In the genomic region with DNA sequence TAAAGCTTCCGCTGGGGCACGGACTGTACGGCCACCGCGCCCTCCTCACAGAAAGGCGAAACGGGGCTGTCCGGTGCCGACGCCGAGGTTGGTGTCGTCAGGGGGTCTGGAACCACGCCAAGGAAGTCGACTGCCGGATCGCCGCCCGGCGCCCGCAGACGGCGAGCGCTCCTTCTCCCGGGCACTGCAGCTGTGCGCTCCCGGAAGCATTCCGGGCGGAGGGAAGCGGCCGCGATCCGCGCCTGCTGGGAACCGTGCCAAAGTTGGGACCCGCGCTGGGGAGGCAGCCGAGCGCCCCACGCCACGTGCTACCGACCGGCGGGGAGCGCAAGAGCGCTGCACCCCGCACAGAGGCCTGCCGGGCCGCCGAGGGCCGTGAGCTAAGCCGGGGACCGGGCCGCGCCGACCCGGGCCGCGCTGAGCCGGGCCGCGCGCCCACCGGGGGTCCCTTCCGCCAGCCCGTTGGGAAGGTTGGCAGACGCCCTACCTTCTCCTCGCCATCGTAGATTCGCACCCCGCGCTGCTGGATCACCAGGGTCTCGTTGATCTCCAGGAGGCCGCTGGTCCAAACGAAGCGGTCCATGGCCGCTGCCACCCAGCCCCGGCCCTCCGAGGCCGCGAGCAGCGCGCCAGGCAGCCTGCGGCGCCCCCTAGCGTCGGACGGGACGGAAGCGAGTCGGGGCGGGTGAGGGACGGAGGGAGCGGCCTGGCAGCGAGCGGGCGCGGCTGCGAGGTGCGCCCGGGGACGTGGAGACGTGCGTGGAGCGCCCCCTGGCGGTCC, we compare ENCODE assay signal across 8 cellular contexts. TPM values are rescaled to one million over a fixed set of nuclear protein-coding genes. Genes with fewer than 3 reads are reported as not detected.
DNase-seq lines count a peak whose midpoint lies in the region; ATAC-seq and TF ChIP-seq lines count a peak whose summit lies in the region.

A gene with protein sequence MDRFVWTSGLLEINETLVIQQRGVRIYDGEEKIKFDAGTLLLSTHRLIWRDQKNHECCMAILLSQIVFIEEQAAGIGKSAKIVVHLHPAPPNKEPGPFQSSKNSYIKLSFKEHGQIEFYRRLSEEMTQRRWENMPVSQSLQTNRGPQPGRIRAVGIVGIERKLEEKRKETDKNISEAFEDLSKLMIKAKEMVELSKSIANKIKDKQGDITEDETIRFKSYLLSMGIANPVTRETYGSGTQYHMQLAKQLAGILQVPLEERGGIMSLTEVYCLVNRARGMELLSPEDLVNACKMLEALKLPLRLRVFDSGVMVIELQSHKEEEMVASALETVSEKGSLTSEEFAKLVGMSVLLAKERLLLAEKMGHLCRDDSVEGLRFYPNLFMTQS (minus strand): TSS at position 623 of the 781 bp plus-strand sequence. CDS start 40 bp downstream, at position 583.

- H3K27ac ChIP-seq in spleen, result peak within 1 kb of the TSS; percentile 90 to 99 (median 98)

- POLR2A ChIA-PET in WTC11 (lab: Charles Lee), result interaction anchor here (0.6 to 1.4 kb wide), 7 partner anchors 10 to 322 kb away, joined by 3 to 6 read pairs (median 4); a partner anchor contains a TSS

- WGBS in spleen, 5 donors, result 0% methylated on average over 47 to 105 of the region's 105 CpGs

- TF ChIP-seq POLR2A in spleen (IDR thresholded peaks at IDR 0.05), result peak in 2 of 3 donors; percentile 54 to 55

- H3K9me3 Mint-ChIP-seq in WTC11, result no peaks in the 10 kb centered on the region
- H3K9me3 Mint-ChIP-seq in immature natural killer cell, result no peaks in the 10 kb centered on the region

- H3K4me3 Mint-ChIP-seq in WTC11, result peak within 1 kb of the TSS; percentile 94
- peak within 1 kb of the TSS; percentile 92 to 96 (median 93) for H3K4me3 Mint-ChIP-seq in immature natural killer cell

- ATAC-seq in GM18907 (IDR thresholded peaks at IDR 0.05; ENCODE audit: unreplicated experiment), result peak; percentile 79
- peak; percentile 65 for ATAC-seq in HG03159 (IDR thresholded peaks at IDR 0.05; ENCODE audit: unreplicated experiment)
- peak; percentile 75 for ATAC-seq in WTC11

- H3K36me3 ChIP-seq in spleen, result peaks cover 0 to 14% (median under 1%) of the 10 kb centered on the region in 6 donors

- H3K9me3 ChIP-seq in spleen, result no peaks in the 10 kb centered on the region

- no peaks in the 10 kb centered on the region for H3K27me3 ChIP-seq in spleen (replicated peaks in 1 of 7)

- CTCF ChIA-PET in WTC11 (lab: Charles Lee), result interaction anchor here (0.6 to 2.4 kb wide), 62 partner anchors 9 to 635 kb away, joined by 3 to 43 read pairs (median 4); a partner anchor contains a TSS

- TF ChIP-seq CTCF in WTC11 (IDR thresholded peaks at IDR 0.05) (peak; percentile 100), cardiac fibroblast (IDR thresholded peaks at IDR 0.05; ENCODE audit: low read depth, low read length) (no peak), spleen (IDR thresholded peaks at IDR 0.05 in 8 of 11, conservative IDR thresholded peaks at IDR 0.05 in 3 of 11) (peak; percentile 97 to 100 (median 100))

- DNase-seq in AG08396 (ENCODE audit: low spot score) (peak; percentile 96), NCI-H2227 treated with DMSO at 0.1 percent for 48 hours (lab: John Stamatoyannopoulos, UW) (peak; percentile 82), WTC11 (ENCODE audit: low spot score) (peak; percentile 95), cardiac fibroblast (ENCODE audit: low read depth in 2 of 2) (peak; percentile 94 to 97), immature natural killer cell (peak; percentile 94 to 96 (median 95)), spleen (peak; percentile 100)

- H3K4me3 ChIP-seq in cardiac fibroblast (replicated peaks in 1 of 2; ENCODE audit: low read depth in 2 of 2, low read length in 2 of 2) (peak within 1 kb of the TSS; percentile 72 to 78), spleen (peak within 1 kb of the TSS; percentile 70 to 80 (median 77))

- H3K36me3 Mint-ChIP-seq in WTC11 (no peaks in the 10 kb centered on the region), immature natural killer cell (no peaks in the 10 kb centered on the region)

- H3K27ac Mint-ChIP-seq in WTC11 (peak within 1 kb of the TSS; percentile 85), immature natural killer cell (peak within 1 kb of the TSS; percentile 89 to 97 (median 95))

- H3K4me1 Mint-ChIP-seq in WTC11 (peaks cover 21% of the 10 kb centered on the region), immature natural killer cell (peaks cover 39 to 53% of the 10 kb centered on the region in 2 donors)

- H3K4me1 ChIP-seq in spleen, result peaks cover 17 to 66% (median 43%) of the 10 kb centered on the region in 6 donors

- intact Hi-C loops in spleen (cut with DNase I; ENCODE audit: low total_unique reads), result loop anchor here (10.0 kb wide), 3 partner anchors 105 to 435 kb away; a partner anchor contains a TSS

- H3K27me3 Mint-ChIP-seq in WTC11 (ENCODE audit: low read depth) (no peaks in the 10 kb centered on the region; the same call in 1 of the 2 replicates), immature natural killer cell (ENCODE audit: low read depth in 3 of 3) (peaks cover 5 to 19% (median 15%) of the 10 kb centered on the region in 3 donors)

TF ChIP-seq in WTC11, 78 proteins besides CTCF, POLR2A, EP300 and RAD21 (continues in another document):
- TF ChIP-seq ZNF671 (CRISPR knock-in tag; IDR thresholded peaks at IDR 0.05), result no peak
- no peak for TF ChIP-seq NR3C1 (CRISPR knock-in tag; conservative IDR thresholded peaks at IDR 0.05; ENCODE audit: low read depth)
- TF ChIP-seq CREB1 (CRISPR knock-in tag; IDR thresholded peaks at IDR 0.05), result 0 out of 2 replicates have a peak, but pooled peaks have one; percentile 14
- peak; percentile 91; the same call in 1 of the 2 replicates for TF ChIP-seq ZNF232 (CRISPR knock-in tag; IDR thresholded peaks at IDR 0.05)
- TF ChIP-seq CREM (CRISPR knock-in tag; IDR thresholded peaks at IDR 0.05), result peak; percentile 61; the same call in 1 of the 2 replicates
- no peak for TF ChIP-seq ZNF263 (CRISPR knock-in tag; IDR thresholded peaks at IDR 0.05; ENCODE audit: low read depth)
- no peak for TF ChIP-seq ZNF219 (CRISPR knock-in tag; IDR thresholded peaks at IDR 0.05; ENCODE audit: borderline replicate concordance)
- no peak for TF ChIP-seq TEAD4 (CRISPR knock-in tag; IDR thresholded peaks at IDR 0.05)
- peak; percentile 60; the same call in 1 of the 2 replicates for TF ChIP-seq GABPB1 (CRISPR knock-in tag; IDR thresholded peaks at IDR 0.05)
- TF ChIP-seq, protein P1, sequence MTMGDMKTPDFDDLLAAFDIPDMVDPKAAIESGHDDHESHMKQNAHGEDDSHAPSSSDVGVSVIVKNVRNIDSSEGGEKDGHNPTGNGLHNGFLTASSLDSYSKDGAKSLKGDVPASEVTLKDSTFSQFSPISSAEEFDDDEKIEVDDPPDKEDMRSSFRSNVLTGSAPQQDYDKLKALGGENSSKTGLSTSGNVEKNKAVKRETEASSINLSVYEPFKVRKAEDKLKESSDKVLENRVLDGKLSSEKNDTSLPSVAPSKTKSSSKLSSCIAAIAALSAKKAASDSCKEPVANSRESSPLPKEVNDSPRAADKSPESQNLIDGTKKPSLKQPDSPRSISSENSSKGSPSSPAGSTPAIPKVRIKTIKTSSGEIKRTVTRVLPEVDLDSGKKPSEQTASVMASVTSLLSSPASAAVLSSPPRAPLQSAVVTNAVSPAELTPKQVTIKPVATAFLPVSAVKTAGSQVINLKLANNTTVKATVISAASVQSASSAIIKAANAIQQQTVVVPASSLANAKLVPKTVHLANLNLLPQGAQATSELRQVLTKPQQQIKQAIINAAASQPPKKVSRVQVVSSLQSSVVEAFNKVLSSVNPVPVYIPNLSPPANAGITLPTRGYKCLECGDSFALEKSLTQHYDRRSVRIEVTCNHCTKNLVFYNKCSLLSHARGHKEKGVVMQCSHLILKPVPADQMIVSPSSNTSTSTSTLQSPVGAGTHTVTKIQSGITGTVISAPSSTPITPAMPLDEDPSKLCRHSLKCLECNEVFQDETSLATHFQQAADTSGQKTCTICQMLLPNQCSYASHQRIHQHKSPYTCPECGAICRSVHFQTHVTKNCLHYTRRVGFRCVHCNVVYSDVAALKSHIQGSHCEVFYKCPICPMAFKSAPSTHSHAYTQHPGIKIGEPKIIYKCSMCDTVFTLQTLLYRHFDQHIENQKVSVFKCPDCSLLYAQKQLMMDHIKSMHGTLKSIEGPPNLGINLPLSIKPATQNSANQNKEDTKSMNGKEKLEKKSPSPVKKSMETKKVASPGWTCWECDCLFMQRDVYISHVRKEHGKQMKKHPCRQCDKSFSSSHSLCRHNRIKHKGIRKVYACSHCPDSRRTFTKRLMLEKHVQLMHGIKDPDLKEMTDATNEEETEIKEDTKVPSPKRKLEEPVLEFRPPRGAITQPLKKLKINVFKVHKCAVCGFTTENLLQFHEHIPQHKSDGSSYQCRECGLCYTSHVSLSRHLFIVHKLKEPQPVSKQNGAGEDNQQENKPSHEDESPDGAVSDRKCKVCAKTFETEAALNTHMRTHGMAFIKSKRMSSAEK (CRISPR knock-in tag; IDR thresholded peaks at IDR 0.05; ENCODE audit: borderline replicate concordance), result 0 out of 2 replicates have a peak, but pooled peaks have one; percentile 58
- no peak for TF ChIP-seq ZBTB21 (CRISPR knock-in tag; IDR thresholded peaks at IDR 0.05; ENCODE audit: borderline replicate concordance)
- no peak for TF ChIP-seq GTF2I (CRISPR knock-in tag; conservative IDR thresholded peaks at IDR 0.05)
- TF ChIP-seq, protein P2, sequence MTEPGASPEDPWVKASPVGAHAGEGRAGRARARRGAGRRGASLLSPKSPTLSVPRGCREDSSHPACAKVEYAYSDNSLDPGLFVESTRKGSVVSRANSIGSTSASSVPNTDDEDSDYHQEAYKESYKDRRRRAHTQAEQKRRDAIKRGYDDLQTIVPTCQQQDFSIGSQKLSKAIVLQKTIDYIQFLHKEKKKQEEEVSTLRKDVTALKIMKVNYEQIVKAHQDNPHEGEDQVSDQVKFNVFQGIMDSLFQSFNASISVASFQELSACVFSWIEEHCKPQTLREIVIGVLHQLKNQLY (CRISPR knock-in tag; IDR thresholded peaks at IDR 0.05), result no peak
- TF ChIP-seq, protein P3, sequence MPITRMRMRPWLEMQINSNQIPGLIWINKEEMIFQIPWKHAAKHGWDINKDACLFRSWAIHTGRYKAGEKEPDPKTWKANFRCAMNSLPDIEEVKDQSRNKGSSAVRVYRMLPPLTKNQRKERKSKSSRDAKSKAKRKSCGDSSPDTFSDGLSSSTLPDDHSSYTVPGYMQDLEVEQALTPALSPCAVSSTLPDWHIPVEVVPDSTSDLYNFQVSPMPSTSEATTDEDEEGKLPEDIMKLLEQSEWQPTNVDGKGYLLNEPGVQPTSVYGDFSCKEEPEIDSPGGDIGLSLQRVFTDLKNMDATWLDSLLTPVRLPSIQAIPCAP (CRISPR knock-in tag; IDR thresholded peaks at IDR 0.05), result 0 out of 2 replicates have a peak, but pooled peaks have one; percentile 17

RNA-seq across cellular contexts. Expression of the gene that starts here (rescaled TPM):
- total RNA-seq in WTC11 (2021) (18.0 to 21.0 TPM (median 19.2 TPM) in 3 replicates), spleen (10 to 100 TPM; 42.5 to 98.9 (median 64.0) TPM)
- polyA plus RNA-seq in immature natural killer cell (10 to 100 TPM; 33.3 to 53.3 (median 40.5) TPM), spleen (10 to 100 TPM; 18.3 to 24.5 (median 19.2) TPM)

Comparison
In these comparisons a context has a peak if more than half of its experiments do, and no peak if none do; other contexts are left out.
1. Peak in every context shown above with its lines: DNase-seq, ATAC-seq, H3K4me3 ChIP-seq and H3K27ac ChIP-seq.